Comparison of ENCODE assay signal across 3 cellular contexts in the genomic region with DNA sequence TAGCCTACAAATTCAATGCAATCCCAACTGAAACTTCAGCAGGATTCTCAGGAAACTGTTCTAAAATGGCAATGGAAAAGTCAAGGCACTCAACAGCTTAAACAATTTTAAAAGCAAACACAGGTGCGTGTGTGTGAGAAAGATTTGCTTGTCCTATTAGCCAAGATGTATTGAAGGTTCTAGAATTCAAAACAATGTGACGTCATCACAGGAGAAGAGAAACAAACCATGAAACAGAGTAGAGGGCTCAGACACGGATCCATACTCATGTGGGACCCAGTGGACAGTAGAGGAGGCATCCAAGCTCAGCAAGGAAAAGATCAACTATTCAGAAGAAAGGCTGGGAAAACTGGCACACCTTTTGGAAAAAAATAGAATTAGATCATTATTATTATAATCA.
TF ChIP-seq lines count a peak whose summit lies in the region.

No MANE protein-coding gene starts in this region.

TF ChIP-seq in HepG2, 621 proteins besides CTCF, POLR2A, EP300 and RAD21 (continued from another document and continues in another):
- TF ChIP-seq CREB1 (IDR thresholded peaks at IDR 0.05), result peak; percentile 99
- TF ChIP-seq CREB1 (CRISPR knock-in tag; IDR thresholded peaks at IDR 0.05), result no peak
- TF ChIP-seq RFX5 (IDR thresholded peaks at IDR 0.05; ENCODE audit: low read depth, low read length), result peak; percentile 26; the same call in 1 of the 2 replicates
- TF ChIP-seq MBD4 (IDR thresholded peaks at IDR 0.05; ENCODE audit: borderline replicate concordance, low read length), result no peak
- TF ChIP-seq ZFP36L2 (CRISPR knock-in tag; IDR thresholded peaks at IDR 0.05), result no peak
- no peak for TF ChIP-seq ZFP36 (IDR thresholded peaks at IDR 0.05; ENCODE audit: borderline replicate concordance, low read depth, low read length, partially characterized antibody)
- no peak for TF ChIP-seq ZNF367 (CRISPR knock-in tag; IDR thresholded peaks at IDR 0.05; ENCODE audit: borderline replicate concordance)
- no peak for TF ChIP-seq MIER2 (CRISPR knock-in tag; IDR thresholded peaks at IDR 0.05)
- TF ChIP-seq, protein P1, sequence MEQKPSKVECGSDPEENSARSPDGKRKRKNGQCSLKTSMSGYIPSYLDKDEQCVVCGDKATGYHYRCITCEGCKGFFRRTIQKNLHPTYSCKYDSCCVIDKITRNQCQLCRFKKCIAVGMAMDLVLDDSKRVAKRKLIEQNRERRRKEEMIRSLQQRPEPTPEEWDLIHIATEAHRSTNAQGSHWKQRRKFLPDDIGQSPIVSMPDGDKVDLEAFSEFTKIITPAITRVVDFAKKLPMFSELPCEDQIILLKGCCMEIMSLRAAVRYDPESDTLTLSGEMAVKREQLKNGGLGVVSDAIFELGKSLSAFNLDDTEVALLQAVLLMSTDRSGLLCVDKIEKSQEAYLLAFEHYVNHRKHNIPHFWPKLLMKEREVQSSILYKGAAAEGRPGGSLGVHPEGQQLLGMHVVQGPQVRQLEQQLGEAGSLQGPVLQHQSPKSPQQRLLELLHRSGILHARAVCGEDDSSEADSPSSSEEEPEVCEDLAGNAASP (CRISPR knock-in tag; IDR thresholded peaks at IDR 0.05; ENCODE audit: borderline replicate concordance), result no peak
- TF ChIP-seq CREM (IDR thresholded peaks at IDR 0.05), result peak; percentile 21; the same call in 1 of the 2 replicates
- no peak for TF ChIP-seq CREM (CRISPR knock-in tag; IDR thresholded peaks at IDR 0.05)
- TF ChIP-seq ZNF292 (CRISPR knock-in tag; IDR thresholded peaks at IDR 0.05; ENCODE audit: borderline replicate concordance, low read depth), result no peak
- no peak for TF ChIP-seq ZFP37 (CRISPR knock-in tag; IDR thresholded peaks at IDR 0.05; ENCODE audit: borderline replicate concordance)
- peak; percentile 100 for TF ChIP-seq ATF7 (IDR thresholded peaks at IDR 0.05)
- no peak for TF ChIP-seq ATF7 (CRISPR knock-in tag; IDR thresholded peaks at IDR 0.05)
- TF ChIP-seq HOXA7 (CRISPR knock-in tag; IDR thresholded peaks at IDR 0.05), result no peak
- no peak for TF ChIP-seq KAT8 (CRISPR knock-in tag; IDR thresholded peaks at IDR 0.05)
- TF ChIP-seq, protein P2, sequence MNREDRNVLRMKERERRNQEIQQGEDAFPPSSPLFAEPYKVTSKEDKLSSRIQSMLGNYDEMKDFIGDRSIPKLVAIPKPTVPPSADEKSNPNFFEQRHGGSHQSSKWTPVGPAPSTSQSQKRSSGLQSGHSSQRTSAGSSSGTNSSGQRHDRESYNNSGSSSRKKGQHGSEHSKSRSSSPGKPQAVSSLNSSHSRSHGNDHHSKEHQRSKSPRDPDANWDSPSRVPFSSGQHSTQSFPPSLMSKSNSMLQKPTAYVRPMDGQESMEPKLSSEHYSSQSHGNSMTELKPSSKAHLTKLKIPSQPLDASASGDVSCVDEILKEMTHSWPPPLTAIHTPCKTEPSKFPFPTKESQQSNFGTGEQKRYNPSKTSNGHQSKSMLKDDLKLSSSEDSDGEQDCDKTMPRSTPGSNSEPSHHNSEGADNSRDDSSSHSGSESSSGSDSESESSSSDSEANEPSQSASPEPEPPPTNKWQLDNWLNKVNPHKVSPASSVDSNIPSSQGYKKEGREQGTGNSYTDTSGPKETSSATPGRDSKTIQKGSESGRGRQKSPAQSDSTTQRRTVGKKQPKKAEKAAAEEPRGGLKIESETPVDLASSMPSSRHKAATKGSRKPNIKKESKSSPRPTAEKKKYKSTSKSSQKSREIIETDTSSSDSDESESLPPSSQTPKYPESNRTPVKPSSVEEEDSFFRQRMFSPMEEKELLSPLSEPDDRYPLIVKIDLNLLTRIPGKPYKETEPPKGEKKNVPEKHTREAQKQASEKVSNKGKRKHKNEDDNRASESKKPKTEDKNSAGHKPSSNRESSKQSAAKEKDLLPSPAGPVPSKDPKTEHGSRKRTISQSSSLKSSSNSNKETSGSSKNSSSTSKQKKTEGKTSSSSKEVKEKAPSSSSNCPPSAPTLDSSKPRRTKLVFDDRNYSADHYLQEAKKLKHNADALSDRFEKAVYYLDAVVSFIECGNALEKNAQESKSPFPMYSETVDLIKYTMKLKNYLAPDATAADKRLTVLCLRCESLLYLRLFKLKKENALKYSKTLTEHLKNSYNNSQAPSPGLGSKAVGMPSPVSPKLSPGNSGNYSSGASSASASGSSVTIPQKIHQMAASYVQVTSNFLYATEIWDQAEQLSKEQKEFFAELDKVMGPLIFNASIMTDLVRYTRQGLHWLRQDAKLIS (CRISPR knock-in tag; IDR thresholded peaks at IDR 0.05), result no peak

TF ChIP-seq in HEK293, 187 proteins besides CTCF, POLR2A, EP300 and RAD21 (continued from another document):
- TF ChIP-seq, protein P3, sequence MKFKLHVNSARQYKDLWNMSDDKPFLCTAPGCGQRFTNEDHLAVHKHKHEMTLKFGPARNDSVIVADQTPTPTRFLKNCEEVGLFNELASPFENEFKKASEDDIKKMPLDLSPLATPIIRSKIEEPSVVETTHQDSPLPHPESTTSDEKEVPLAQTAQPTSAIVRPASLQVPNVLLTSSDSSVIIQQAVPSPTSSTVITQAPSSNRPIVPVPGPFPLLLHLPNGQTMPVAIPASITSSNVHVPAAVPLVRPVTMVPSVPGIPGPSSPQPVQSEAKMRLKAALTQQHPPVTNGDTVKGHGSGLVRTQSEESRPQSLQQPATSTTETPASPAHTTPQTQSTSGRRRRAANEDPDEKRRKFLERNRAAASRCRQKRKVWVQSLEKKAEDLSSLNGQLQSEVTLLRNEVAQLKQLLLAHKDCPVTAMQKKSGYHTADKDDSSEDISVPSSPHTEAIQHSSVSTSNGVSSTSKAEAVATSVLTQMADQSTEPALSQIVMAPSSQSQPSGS (tag by site-specific recombination; IDR thresholded peaks at IDR 0.05; ENCODE audit: low read depth), result peak; percentile 59; the same call in 1 of the 2 replicates

TF ChIP-seq in K562, 482 proteins besides CTCF, POLR2A, EP300 and RAD21 (continued from another document):
- TF ChIP-seq, protein P4, sequence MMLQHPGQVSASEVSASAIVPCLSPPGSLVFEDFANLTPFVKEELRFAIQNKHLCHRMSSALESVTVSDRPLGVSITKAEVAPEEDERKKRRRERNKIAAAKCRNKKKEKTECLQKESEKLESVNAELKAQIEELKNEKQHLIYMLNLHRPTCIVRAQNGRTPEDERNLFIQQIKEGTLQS (IDR thresholded peaks at IDR 0.05), result peak; percentile 57; the same call in 1 of the 2 replicates
- TF ChIP-seq, protein P4 (CRISPR knock-in tag; conservative IDR thresholded peaks at IDR 0.05), result no peak
- TF ChIP-seq, protein P5, sequence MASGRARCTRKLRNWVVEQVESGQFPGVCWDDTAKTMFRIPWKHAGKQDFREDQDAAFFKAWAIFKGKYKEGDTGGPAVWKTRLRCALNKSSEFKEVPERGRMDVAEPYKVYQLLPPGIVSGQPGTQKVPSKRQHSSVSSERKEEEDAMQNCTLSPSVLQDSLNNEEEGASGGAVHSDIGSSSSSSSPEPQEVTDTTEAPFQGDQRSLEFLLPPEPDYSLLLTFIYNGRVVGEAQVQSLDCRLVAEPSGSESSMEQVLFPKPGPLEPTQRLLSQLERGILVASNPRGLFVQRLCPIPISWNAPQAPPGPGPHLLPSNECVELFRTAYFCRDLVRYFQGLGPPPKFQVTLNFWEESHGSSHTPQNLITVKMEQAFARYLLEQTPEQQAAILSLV (tag; IDR thresholded peaks at IDR 0.05), result no peak
- TF ChIP-seq ATF1 (CRISPR knock-in tag; IDR thresholded peaks at IDR 0.05), result no peak
- peak; percentile 43; the same call in 1 of the 2 replicates for TF ChIP-seq ATF1 (tag; IDR thresholded peaks at IDR 0.05)
- no peak for TF ChIP-seq FOXK1 (CRISPR knock-in tag; IDR thresholded peaks at IDR 0.05; ENCODE audit: borderline replicate concordance)
TF ChIP-seq in K562: peak in this region for 3.
